In the genomic region with DNA sequence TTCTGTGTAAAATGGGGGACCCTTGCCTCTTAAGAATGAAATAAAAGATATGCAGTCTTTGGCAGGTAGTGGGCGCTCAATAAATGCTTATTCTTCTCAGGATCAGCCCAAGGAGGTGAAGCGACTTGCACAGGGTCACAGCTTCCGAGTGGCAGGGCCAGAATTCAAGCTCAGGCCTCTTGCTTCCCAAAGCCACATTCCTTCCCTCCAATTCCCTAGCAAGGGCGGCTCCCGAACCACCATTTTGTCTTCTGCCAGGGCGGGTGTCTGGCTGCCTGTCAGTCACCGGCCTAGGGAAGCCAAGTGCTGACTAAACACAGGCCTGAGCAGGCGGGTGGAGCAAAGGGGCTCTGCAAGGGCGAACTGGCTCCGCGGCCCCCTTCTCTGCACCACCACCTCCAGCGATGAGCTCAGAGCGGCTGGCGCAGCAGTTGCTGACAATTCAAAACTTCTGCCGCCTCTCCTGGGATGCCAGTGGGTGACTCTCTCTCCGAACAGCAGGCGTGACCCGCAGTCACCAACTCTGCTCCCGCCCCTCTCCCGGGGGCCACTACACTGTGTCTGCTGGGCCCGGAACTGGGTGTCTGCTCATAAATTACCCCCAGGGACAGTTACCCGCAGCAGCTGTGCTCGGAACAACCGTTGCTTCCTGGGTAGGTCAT, we compare ENCODE assay signal across 8 cellular contexts.
A peak's percentile ranks its signal among the peaks of the same experiment; 100 is the strongest.
DNase-seq lines count a peak whose midpoint lies in the region; ATAC-seq and TF ChIP-seq lines count a peak whose summit lies in the region.

No MANE protein-coding gene starts in this region.

- no peak overlapping the region for H3K4me3 ChIP-seq in brain microvascular endothelial cell (ENCODE audit: low read depth, low read length)

- DNase-seq in ELR (ENCODE audit: low read depth) (peak; percentile 57), brain microvascular endothelial cell (no peak), SHP77 (lab: John Stamatoyannopoulos, UW) (no peak)
- peak; percentile 53 for DNase-seq in stimulated activated naive B cell treated with anti-CD40 and anti-IgM and Interleukin-4, amounts not matched to agents 10 μg/mL and 1 μg/mL and 100 μg/mL, for 72 hours

- peak overlapping the region; percentile 92 for H3K27ac Mint-ChIP-seq in stimulated activated naive B cell treated with anti-CD40 and anti-IgM and Interleukin-4, amounts not matched to agents 10 μg/mL and 1 μg/mL and 100 μg/mL, for 72 hours

- no peaks in the 10 kb centered on the region for H3K27me3 Mint-ChIP-seq in stimulated activated naive B cell treated with anti-CD40 and anti-IgM and Interleukin-4, amounts not matched to agents 10 μg/mL and 1 μg/mL and 100 μg/mL, for 72 hours

- in situ Hi-C loops in brain microvascular endothelial cell (cut with HindIII; ENCODE audit: low pct_ligation_motif_present, low sequenced_read_pairs) = loop anchor here (25.0 kb wide), 1 partner anchor 159 kb away; no protein-coding TSS in a partner anchor

- H3K4me3 Mint-ChIP-seq in stimulated activated naive B cell treated with anti-CD40 and anti-IgM and Interleukin-4, amounts not matched to agents 10 μg/mL and 1 μg/mL and 100 μg/mL, for 72 hours = peak overlapping the region; percentile 55 to 70

- H3K27me3 ChIP-seq in brain microvascular endothelial cell (replicated peaks) (no peaks in the 10 kb centered on the region), layer of hippocampus (ENCODE audit: control insufficient read depth, insufficient read depth, low read length) (no peaks in the 10 kb centered on the region)

- no peaks in the 10 kb centered on the region for H3K9me3 Mint-ChIP-seq in stimulated activated naive B cell treated with anti-CD40 and anti-IgM and Interleukin-4, amounts not matched to agents 10 μg/mL and 1 μg/mL and 100 μg/mL, for 72 hours

- H3K27ac ChIP-seq in brain microvascular endothelial cell = no peak overlapping the region
- peak overlapping the region; percentile 46 for H3K27ac ChIP-seq in layer of hippocampus (ENCODE audit: low read depth, low read length)

- H3K36me3 ChIP-seq in brain microvascular endothelial cell (replicated peaks) = peaks cover 16% of the 10 kb centered on the region

- TF ChIP-seq CTCF in brain microvascular endothelial cell (IDR thresholded peaks at IDR 0.05; ENCODE audit: low read depth, low read length, missing control alignments) = peak; percentile 55

- 0 out of 2 replicates have a peak, but pooled peaks have one; percentile 7 for TF ChIP-seq RAD21 in Ishikawa (IDR thresholded peaks at IDR 0.05; ENCODE audit: low read depth)

- ATAC-seq in stimulated activated naive B cell treated with anti-CD40 and anti-IgM and Interleukin-4, amounts not matched to agents 10 μg/mL and 1 μg/mL and 100 μg/mL, for 72 hours (replicated peaks) = peak; percentile 73 to 84
- ATAC-seq in HG02884 (IDR thresholded peaks at IDR 0.05; ENCODE audit: unreplicated experiment) (no peak), HG03439 (IDR thresholded peaks at IDR 0.05; ENCODE audit: unreplicated experiment) (no peak)

- TF ChIP-seq EP300 in Ishikawa (IDR thresholded peaks at IDR 0.05; ENCODE audit: borderline replicate concordance) = no peak

- H3K36me3 Mint-ChIP-seq in stimulated activated naive B cell treated with anti-CD40 and anti-IgM and Interleukin-4, amounts not matched to agents 10 μg/mL and 1 μg/mL and 100 μg/mL, for 72 hours = peaks cover 13 to 20% of the 10 kb centered on the region in 2 donors

- peaks cover 45 to 64% of the 10 kb centered on the region in 2 donors for H3K4me1 Mint-ChIP-seq in stimulated activated naive B cell treated with anti-CD40 and anti-IgM and Interleukin-4, amounts not matched to agents 10 μg/mL and 1 μg/mL and 100 μg/mL, for 72 hours

TF ChIP-seq in Ishikawa, 13 proteins besides CTCF, POLR2A, EP300 and RAD21:
- TF ChIP-seq YY1 (IDR thresholded peaks at IDR 0.05; ENCODE audit: low read depth) = no peak
- no peak for TF ChIP-seq EGR1 (IDR thresholded peaks at IDR 0.05)
- TF ChIP-seq ZBTB7A (IDR thresholded peaks at IDR 0.05; ENCODE audit: low read depth) = no peak
- no peak for TF ChIP-seq FOXM1 (IDR thresholded peaks at IDR 0.05; ENCODE audit: borderline replicate concordance, low read depth)
- no peak for TF ChIP-seq CEBPB (IDR thresholded peaks at IDR 0.05)
- no peak for TF ChIP-seq TAF1 (IDR thresholded peaks at IDR 0.05; ENCODE audit: low read depth)
- TF ChIP-seq, protein P1, sequence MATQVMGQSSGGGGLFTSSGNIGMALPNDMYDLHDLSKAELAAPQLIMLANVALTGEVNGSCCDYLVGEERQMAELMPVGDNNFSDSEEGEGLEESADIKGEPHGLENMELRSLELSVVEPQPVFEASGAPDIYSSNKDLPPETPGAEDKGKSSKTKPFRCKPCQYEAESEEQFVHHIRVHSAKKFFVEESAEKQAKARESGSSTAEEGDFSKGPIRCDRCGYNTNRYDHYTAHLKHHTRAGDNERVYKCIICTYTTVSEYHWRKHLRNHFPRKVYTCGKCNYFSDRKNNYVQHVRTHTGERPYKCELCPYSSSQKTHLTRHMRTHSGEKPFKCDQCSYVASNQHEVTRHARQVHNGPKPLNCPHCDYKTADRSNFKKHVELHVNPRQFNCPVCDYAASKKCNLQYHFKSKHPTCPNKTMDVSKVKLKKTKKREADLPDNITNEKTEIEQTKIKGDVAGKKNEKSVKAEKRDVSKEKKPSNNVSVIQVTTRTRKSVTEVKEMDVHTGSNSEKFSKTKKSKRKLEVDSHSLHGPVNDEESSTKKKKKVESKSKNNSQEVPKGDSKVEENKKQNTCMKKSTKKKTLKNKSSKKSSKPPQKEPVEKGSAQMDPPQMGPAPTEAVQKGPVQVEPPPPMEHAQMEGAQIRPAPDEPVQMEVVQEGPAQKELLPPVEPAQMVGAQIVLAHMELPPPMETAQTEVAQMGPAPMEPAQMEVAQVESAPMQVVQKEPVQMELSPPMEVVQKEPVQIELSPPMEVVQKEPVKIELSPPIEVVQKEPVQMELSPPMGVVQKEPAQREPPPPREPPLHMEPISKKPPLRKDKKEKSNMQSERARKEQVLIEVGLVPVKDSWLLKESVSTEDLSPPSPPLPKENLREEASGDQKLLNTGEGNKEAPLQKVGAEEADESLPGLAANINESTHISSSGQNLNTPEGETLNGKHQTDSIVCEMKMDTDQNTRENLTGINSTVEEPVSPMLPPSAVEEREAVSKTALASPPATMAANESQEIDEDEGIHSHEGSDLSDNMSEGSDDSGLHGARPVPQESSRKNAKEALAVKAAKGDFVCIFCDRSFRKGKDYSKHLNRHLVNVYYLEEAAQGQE (IDR thresholded peaks at IDR 0.05; ENCODE audit: low read depth) = no peak
- TF ChIP-seq, protein P2, sequence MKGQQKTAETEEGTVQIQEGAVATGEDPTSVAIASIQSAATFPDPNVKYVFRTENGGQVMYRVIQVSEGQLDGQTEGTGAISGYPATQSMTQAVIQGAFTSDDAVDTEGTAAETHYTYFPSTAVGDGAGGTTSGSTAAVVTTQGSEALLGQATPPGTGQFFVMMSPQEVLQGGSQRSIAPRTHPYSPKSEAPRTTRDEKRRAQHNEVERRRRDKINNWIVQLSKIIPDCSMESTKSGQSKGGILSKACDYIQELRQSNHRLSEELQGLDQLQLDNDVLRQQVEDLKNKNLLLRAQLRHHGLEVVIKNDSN (IDR thresholded peaks at IDR 0.05) = no peak
- TF ChIP-seq CREB1 (IDR thresholded peaks at IDR 0.05; ENCODE audit: low read depth) = no peak
- TF ChIP-seq, protein P3, sequence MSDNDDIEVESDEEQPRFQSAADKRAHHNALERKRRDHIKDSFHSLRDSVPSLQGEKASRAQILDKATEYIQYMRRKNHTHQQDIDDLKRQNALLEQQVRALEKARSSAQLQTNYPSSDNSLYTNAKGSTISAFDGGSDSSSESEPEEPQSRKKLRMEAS (IDR thresholded peaks at IDR 0.05) = no peak
- TF ChIP-seq TCF12 (IDR thresholded peaks at IDR 0.05; ENCODE audit: low read depth) = no peak
- TF ChIP-seq NFIC (IDR thresholded peaks at IDR 0.05) = no peak
- no peak for TF ChIP-seq TEAD4 (IDR thresholded peaks at IDR 0.05)

Comparison
In these comparisons a context has a peak if more than half of its experiments do, and no peak if none do; other contexts are left out.
1. DNase-seq: peak in ELR (single experiment) and stimulated activated naive B cell treated with anti-CD40 and anti-IgM and Interleukin-4, amounts not matched to agents 10 μg/mL and 1 μg/mL and 100 μg/mL, for 72 hours (single experiment); none in brain microvascular endothelial cell (single experiment) and SHP77 (0 of 2).
2. ATAC-seq: peak in stimulated activated naive B cell treated with anti-CD40 and anti-IgM and Interleukin-4, amounts not matched to agents 10 μg/mL and 1 μg/mL and 100 μg/mL, for 72 hours (2 of 2); none in HG02884 (single experiment) and HG03439 (single experiment).